In genomic region chr11:133986545-133986944, GRCh38 we compare ENCODE assay signal across 27 cellular contexts. TPM values are rescaled to one million over a fixed set of nuclear protein-coding genes. Genes with fewer than 3 reads are reported as not detected.
"Had no signal": no experiment of that assay in that cellular context is flagged by ENCODE, and none has a peak within 500 bp of the region (broad histone marks: within the 10 kb centered on the region; RNA-seq: fewer than 3 reads in every experiment).

No MANE protein-coding gene starts in this region.

- H3K27me3 ChIP-seq: pancreas had no signal

- DNase-seq: activated B cell treated with CpG ODN at 0.5 μM for 24 hours; activated CD4-positive, alpha-beta T cell treated with anti-CD3 and anti-CD28 coated beads, Interleukin-2, amount 50 U/mL, for 1 hour; activated CD8-positive, alpha-beta T cell treated with anti-CD3 and anti-CD28 coated beads for 36 hours; activated gamma-delta T cell treated with Interleukin-2 at 50 U/mL for 16 hours; activated naive CD4-positive, alpha-beta T cell treated with anti-CD3 and anti-CD28 coated beads, Interleukin-2, amount 50 U/mL, for 16 hours; activated T-cell treated with anti-CD3 and anti-CD28 coated beads, Interleukin-2, amount 50 U/mL, for 4 hours; amniotic stem cell; dermis blood vessel endothelial cell; effector CD4-positive, alpha-beta T cell; esophagus squamous epithelium; foreskin melanocyte; naive B cell; nephron progenitor cell; stimulated activated CD4-positive, alpha-beta T cell treated with anti-CD3 and anti-CD28 coated beads, Interleukin-12 subunit alpha, Interleukin-12 subunit beta, amount 100 ng/mL, for 4 hours; stimulated activated CD4-positive, alpha-beta T cell treated with anti-CD3 and anti-CD28 coated beads, Interleukin-4, amount 100 ng/mL, for 1 hour; trophoblast cell had no signal

- H3K9me3 ChIP-seq: breast epithelium, esophagus squamous epithelium, left lung, pancreas, prostate gland, thoracic aorta had no signal

- H3K4me1 ChIP-seq: breast epithelium, esophagus squamous epithelium, left lung, pancreas, prostate gland had no signal

- H3K36me3 ChIP-seq: breast epithelium, esophagus squamous epithelium, left lung, pancreas, prostate gland, thoracic aorta had no signal

- FAIRE-seq: endometrium, pancreas, urothelium cell line had no signal

- H3K27ac ChIP-seq: breast epithelium, epithelial cell of prostate, esophagus squamous epithelium, left lung, pancreas, prostate gland, skin epidermis, thoracic aorta had no signal

- H3K4me3 ChIP-seq: breast epithelium, esophagus squamous epithelium, left lung, pancreas, prostate gland, skin epidermis, thoracic aorta had no signal

RNA-seq across cellular contexts. Expression of gene IGSF9B, which starts 29.8 kb away (rescaled TPM):
- total RNA-seq: glomerular endothelial cell, lung microvascular endothelial cell had no signal
